Comparison of ENCODE assay signal across 8 cellular contexts in the genomic region with DNA sequence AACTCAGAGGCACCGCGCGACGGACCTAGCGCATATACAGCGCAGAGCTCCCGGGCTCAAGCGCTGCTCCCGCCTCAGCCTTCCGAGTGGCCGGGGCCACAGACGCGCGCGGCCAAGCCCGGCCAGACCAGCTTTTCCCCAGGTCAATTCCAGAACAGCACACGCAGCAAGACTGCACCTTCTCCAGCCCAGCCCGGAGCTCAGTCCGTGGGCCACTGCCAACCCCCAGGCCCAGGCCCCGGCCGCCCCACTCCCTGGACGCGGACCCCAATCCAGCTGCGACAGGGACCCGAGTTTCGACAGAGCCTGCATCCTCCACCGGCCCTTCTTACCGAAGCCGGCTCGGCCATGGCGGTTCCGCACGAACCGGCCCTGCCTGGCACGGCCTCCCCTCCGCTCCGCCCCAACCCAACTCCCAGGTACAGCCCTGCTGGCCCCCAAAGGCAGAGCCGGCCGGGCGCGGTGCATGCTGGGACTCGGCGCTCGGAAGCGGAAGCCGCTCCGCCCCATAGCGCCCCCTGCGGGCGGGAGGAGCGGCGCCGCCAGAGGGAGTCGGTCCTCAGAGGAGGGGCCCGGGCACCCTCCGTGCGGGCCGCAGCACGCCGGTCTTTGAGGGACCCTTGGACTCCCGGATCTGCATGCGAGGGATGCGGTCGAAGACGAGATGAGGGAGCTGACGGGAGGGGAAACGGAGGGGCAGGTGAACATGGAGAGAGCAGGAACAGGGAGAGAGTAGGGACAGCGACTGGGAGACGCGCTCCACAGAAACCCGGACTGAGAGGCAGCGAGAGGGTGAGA. TPM values are rescaled to one million over a fixed set of nuclear protein-coding genes. Genes with fewer than 3 reads are reported as not detected.
DNase-seq lines count a peak whose midpoint lies in the region; ATAC-seq lines count a peak whose summit lies in the region.

A gene with protein sequence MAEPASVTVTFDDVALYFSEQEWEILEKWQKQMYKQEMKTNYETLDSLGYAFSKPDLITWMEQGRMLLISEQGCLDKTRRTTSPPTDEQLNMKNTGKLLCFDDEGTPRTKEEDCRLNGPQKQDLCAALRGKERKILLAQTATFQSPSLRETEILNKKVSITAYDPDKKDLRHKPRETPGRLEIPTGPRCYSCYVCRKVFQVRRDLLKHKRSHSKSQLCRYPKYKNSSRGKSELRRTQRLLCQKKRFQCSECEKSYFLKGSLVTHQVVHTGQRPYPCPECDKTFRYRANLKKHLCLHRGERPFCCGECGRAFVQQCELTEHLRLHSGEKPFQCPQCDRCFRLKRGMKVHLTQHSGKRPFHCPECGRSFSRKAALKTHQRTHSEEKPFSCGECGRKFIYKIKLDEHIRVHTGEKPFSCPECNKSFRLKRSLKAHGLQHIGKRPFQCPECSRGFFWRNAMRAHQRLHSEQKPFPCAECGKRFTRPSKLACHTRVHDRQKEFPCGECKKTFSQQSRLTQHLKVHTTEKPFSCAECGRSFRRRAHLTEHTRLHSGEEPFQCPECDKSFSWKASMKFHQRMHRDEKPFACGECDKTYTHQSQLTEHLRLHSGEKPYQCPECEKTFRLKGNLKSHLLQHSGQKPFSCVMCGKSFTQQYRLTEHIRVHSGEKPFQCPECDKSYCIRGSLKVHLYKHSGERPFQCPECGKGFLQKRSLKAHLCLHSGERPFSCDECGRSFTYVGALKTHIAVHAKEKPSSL (minus strand): TSS at position 461 of the 798 bp plus-strand sequence. CDS start 111 bp downstream, at position 350.

- peak within 1 kb of the TSS; percentile 88 for H3K27ac ChIP-seq in CD4-positive, alpha-beta memory T cell (ENCODE audit: low read depth, low read length)
- peak within 1 kb of the TSS; percentile 93 for H3K27ac ChIP-seq in duodenal mucosa (ENCODE audit: low read depth, low read length)

- H3K27me3 ChIP-seq in CD4-positive, alpha-beta memory T cell (ENCODE audit: insufficient read depth, low read length), result no peaks in the 10 kb centered on the region
- H3K27me3 ChIP-seq in duodenal mucosa (ENCODE audit: control insufficient read depth in 1 of 2, insufficient read depth in 2 of 2, low read length in 2 of 2), result no peaks in the 10 kb centered on the region

- H3K9ac ChIP-seq in duodenal mucosa (ENCODE audit: low read depth in 1 of 2, low read length in 2 of 2), result peak within 1 kb of the TSS; percentile 95 to 99

- ATAC-seq in GM19438 (IDR thresholded peaks at IDR 0.05; ENCODE audit: low read depth, unreplicated experiment) (peak; percentile 74), HG03571 (IDR thresholded peaks at IDR 0.05; ENCODE audit: unreplicated experiment) (peak; percentile 86)

- peak within 1 kb of the TSS; percentile 91 to 99 (median 98) for H3K27ac Mint-ChIP-seq in CD4-positive, alpha-beta memory T cell
- H3K27ac Mint-ChIP-seq in activated CD4-positive, alpha-beta memory T cell treated with anti-CD3 and anti-CD28 coated beads, Interleukin-2, amount 10 ng/mL, durations not matched to agents 7 days and 5 days, result peak within 1 kb of the TSS; percentile 99

- H3K36me3 ChIP-seq in CD4-positive, alpha-beta memory T cell (ENCODE audit: insufficient read depth, low read length), result peaks cover 9% of the 10 kb centered on the region
- peaks cover 7% of the 10 kb centered on the region in 2 donors for H3K36me3 ChIP-seq in duodenal mucosa (ENCODE audit: control insufficient read depth in 1 of 2, insufficient read depth in 2 of 2, low read length in 2 of 2)

- intact Hi-C loops in CD4-positive, alpha-beta memory T cell (cut with micrococcal nuclease), result loop anchor here (1.0 to 5.0 kb wide), 7 partner anchors 21 to 371 kb away; a partner anchor contains a TSS

- H3K9me3 ChIP-seq in CD4-positive, alpha-beta memory T cell (ENCODE audit: control insufficient read depth in 1 of 2, low read length in 2 of 2), result peaks cover 5 to 7% of the 10 kb centered on the region in 2 donors
- H3K9me3 ChIP-seq in duodenal mucosa (ENCODE audit: control insufficient read depth in 1 of 2, low read length in 2 of 2), result peaks cover 7 to 8% of the 10 kb centered on the region in 2 donors

- CTCF ChIA-PET in CD4-positive, alpha-beta memory T cell (lab: Charles Lee; ENCODE audit: partially characterized antibody), result interaction anchor here (0.6 to 4.5 kb wide), 16 partner anchors 10 to 604 kb away, joined by 3 to 56 read pairs (median 4); a partner anchor contains a TSS
- CTCF ChIA-PET in activated CD4-positive, alpha-beta memory T cell treated with anti-CD3 and anti-CD28 coated beads, Interleukin-2, amount 10 ng/mL, durations not matched to agents 7 days and 5 days (lab: Charles Lee), result interaction anchor here (0.5 to 4.1 kb wide), 23 partner anchors 9 to 334 kb away, joined by 3 to 49 read pairs (median 3); a partner anchor contains a TSS

- peaks cover 15 to 35% (median 25%) of the 10 kb centered on the region in 4 donors for H3K4me1 Mint-ChIP-seq in CD4-positive, alpha-beta memory T cell
- H3K4me1 Mint-ChIP-seq in activated CD4-positive, alpha-beta memory T cell treated with anti-CD3 and anti-CD28 coated beads, Interleukin-2, amount 10 ng/mL, durations not matched to agents 7 days and 5 days, result peaks cover 24% of the 10 kb centered on the region

- H3K36me3 Mint-ChIP-seq in CD4-positive, alpha-beta memory T cell, result peaks cover 11 to 29% of the 10 kb centered on the region in 2 donors
- H3K36me3 Mint-ChIP-seq in activated CD4-positive, alpha-beta memory T cell treated with anti-CD3 and anti-CD28 coated beads, Interleukin-2, amount 10 ng/mL, durations not matched to agents 7 days and 5 days (ENCODE audit: low read depth), result peaks cover 35% of the 10 kb centered on the region

- H3K27me3 Mint-ChIP-seq in CD4-positive, alpha-beta memory T cell, result no peaks in the 10 kb centered on the region
- H3K27me3 Mint-ChIP-seq in activated CD4-positive, alpha-beta memory T cell treated with anti-CD3 and anti-CD28 coated beads, Interleukin-2, amount 10 ng/mL, durations not matched to agents 7 days and 5 days, result no peaks in the 10 kb centered on the region

- DNase-seq in CD4-positive, alpha-beta memory T cell, result peak; percentile 89 to 94 (median 91)
- DNase-seq in NCI-H82 (lab: John Stamatoyannopoulos, UW) (peak; percentile 94), lung microvascular endothelial cell (ENCODE audit: low read depth in 2 of 2) (peak; percentile 93 to 96)
- DNase-seq in activated CD4-positive, alpha-beta memory T cell treated with anti-CD3 and anti-CD28 coated beads, Interleukin-2, amount 10 ng/mL, durations not matched to agents 7 days and 5 days, result peak; percentile 94
- peak; percentile 86 to 94 (median 88) for DNase-seq in stimulated activated CD4-positive, alpha-beta T cell treated with anti-CD3 and anti-CD28 coated beads, TNF-alpha, amount 100 ng/mL, for 48 hours (ENCODE audit: low read depth in 3 of 3)

- peak within 1 kb of the TSS; percentile 83 to 96 for H3K4me3 ChIP-seq in CD4-positive, alpha-beta memory T cell (ENCODE audit: low read length in 2 of 2)
- peak within 1 kb of the TSS; percentile 97 to 98 for H3K4me3 ChIP-seq in duodenal mucosa (ENCODE audit: low read depth in 1 of 2, low read length in 2 of 2)

- peaks cover 19% of the 10 kb centered on the region for H3K4me1 ChIP-seq in CD4-positive, alpha-beta memory T cell (ENCODE audit: insufficient read depth, low read length)
- H3K4me1 ChIP-seq in duodenal mucosa (ENCODE audit: control insufficient read depth in 1 of 2, insufficient read depth in 2 of 2, low read length in 2 of 2), result peaks cover 3 to 9% of the 10 kb centered on the region in 2 donors

- peaks cover 0 to 8% (median 6%) of the 10 kb centered on the region in 8 donors for H3K9me3 Mint-ChIP-seq in CD4-positive, alpha-beta memory T cell
- H3K9me3 Mint-ChIP-seq in activated CD4-positive, alpha-beta memory T cell treated with anti-CD3 and anti-CD28 coated beads, Interleukin-2, amount 10 ng/mL, durations not matched to agents 7 days and 5 days, result peaks cover 7% of the 10 kb centered on the region

- peak within 1 kb of the TSS; percentile 91 to 100 (median 100) for H3K4me3 Mint-ChIP-seq in CD4-positive, alpha-beta memory T cell
- H3K4me3 Mint-ChIP-seq in activated CD4-positive, alpha-beta memory T cell treated with anti-CD3 and anti-CD28 coated beads, Interleukin-2, amount 10 ng/mL, durations not matched to agents 7 days and 5 days, result peak within 1 kb of the TSS; percentile 100

- POLR2A ChIA-PET in CD4-positive, alpha-beta memory T cell (lab: Charles Lee; ENCODE audit: partially characterized antibody), result interaction anchor here (0.7 to 5.0 kb wide), 23 partner anchors 9 to 334 kb away, joined by 3 to 144 read pairs (median 5); a partner anchor contains a TSS
- POLR2A ChIA-PET in activated CD4-positive, alpha-beta memory T cell treated with anti-CD3 and anti-CD28 coated beads, Interleukin-2, amount 10 ng/mL, durations not matched to agents 7 days and 5 days (lab: Charles Lee), result interaction anchor here (0.6 to 4.8 kb wide), 28 partner anchors 10 to 428 kb away, joined by 3 to 83 read pairs (median 4); a partner anchor contains a TSS

RNA-seq across cellular contexts. Expression of the gene that starts here (rescaled TPM):
- 1 to 10 TPM; 3.2 to 4.0 TPM for total RNA-seq in CD4-positive, alpha-beta memory T cell
- 1 to 10 TPM in 1 of 2 donors, under 1 TPM in 1; 0.24 to 1.7 TPM for polyA plus RNA-seq in CD4-positive, alpha-beta memory T cell
- 1 to 10 TPM; 1.1 TPM for total RNA-seq in activated CD4-positive, alpha-beta memory T cell treated with anti-CD3 and anti-CD28 coated beads, Interleukin-2, amount 10 ng/mL, durations not matched to agents 7 days and 5 days
- total RNA-seq in lung microvascular endothelial cell, result 1.5 and 1.8 TPM in 2 replicates

Comparison
In these comparisons a context has a peak if more than half of its experiments do, and no peak if none do; other contexts are left out.
1. Peak in every context shown above with its lines: DNase-seq, ATAC-seq, H3K4me3 ChIP-seq and H3K27ac ChIP-seq.